In the genomic region with DNA sequence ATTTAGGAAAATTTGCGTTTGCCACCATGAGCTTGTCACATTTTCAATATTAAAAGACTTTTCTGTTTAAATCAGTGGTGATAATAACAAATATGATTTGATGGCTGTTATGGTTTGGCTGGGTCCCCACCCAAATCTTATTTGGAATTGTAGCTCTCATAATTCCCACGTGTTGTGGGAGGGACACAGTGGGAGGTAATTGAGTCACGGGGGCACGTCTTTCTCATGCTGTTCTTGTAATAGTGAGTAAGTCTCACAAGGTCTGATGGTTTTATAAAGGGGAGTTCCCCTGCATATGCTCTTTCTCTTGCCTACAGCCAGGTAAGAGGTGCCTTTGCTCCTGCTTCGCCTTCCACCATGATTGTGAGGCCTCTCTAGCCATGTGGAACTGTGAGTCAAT, we compare ENCODE assay signal across 27 cellular contexts.
"Had no signal": no experiment of that assay in that cellular context is flagged by ENCODE, and none has a peak within 500 bp of the region (broad histone marks: within the 10 kb centered on the region; RNA-seq: fewer than 3 reads in every experiment).

No MANE protein-coding gene starts in this region.

- H3K36me3 ChIP-seq: esophagus squamous epithelium, lower lobe of right lung, neutrophil, pancreas, right atrium auricular region, stomach, thyroid gland, vagina had no signal

- H3K27ac Mint-ChIP-seq: effector memory CD8-positive, alpha-beta T cell; immature natural killer cell; natural killer cell; progenitor cell of endocrine pancreas; stimulated activated effector memory CD8-positive, alpha-beta T cell treated with anti-CD3 and anti-CD28 coated beads, Interleukin-12 subunit alpha, Interleukin-12 subunit beta, amount 100 ng/mL, for 72 hours had no signal

- H3K36me3 Mint-ChIP-seq: immature natural killer cell; natural killer cell; stimulated activated effector memory CD8-positive, alpha-beta T cell treated with anti-CD3 and anti-CD28 coated beads, Interleukin-12 subunit alpha, Interleukin-12 subunit beta, amount 100 ng/mL, for 72 hours had no signal

- H3K27me3 Mint-ChIP-seq: effector memory CD8-positive, alpha-beta T cell; progenitor cell of endocrine pancreas had no signal

- H3K9me3 Mint-ChIP-seq: effector memory CD8-positive, alpha-beta T cell had no signal

- H3K27ac ChIP-seq: esophagus squamous epithelium, lower lobe of right lung, neutrophil, pancreas, right atrium auricular region, stomach, thyroid gland, vagina had no signal

- H3K4me2 ChIP-seq: smooth muscle cell had no signal

- H3K4me1 ChIP-seq: lower lobe of right lung, pancreas, right atrium auricular region, vagina had no signal

- H3K4me1 Mint-ChIP-seq: stimulated activated effector memory CD8-positive, alpha-beta T cell treated with anti-CD3 and anti-CD28 coated beads, Interleukin-12 subunit alpha, Interleukin-12 subunit beta, amount 100 ng/mL, for 72 hours had no signal

- H3K4me3 ChIP-seq: esophagus squamous epithelium, lower lobe of right lung, pancreas, right atrium auricular region, smooth muscle cell, stomach, thyroid gland, vagina had no signal

- H3K27me3 ChIP-seq: esophagus squamous epithelium, neutrophil, pancreas, right atrium auricular region, stomach, thyroid gland, vagina had no signal

- H3K4me3 Mint-ChIP-seq: effector memory CD8-positive, alpha-beta T cell; immature natural killer cell; natural killer cell; stimulated activated effector memory CD8-positive, alpha-beta T cell treated with anti-CD3 and anti-CD28 coated beads, Interleukin-12 subunit alpha, Interleukin-12 subunit beta, amount 100 ng/mL, for 72 hours had no signal

- DNase-seq: cortex of kidney; effector memory CD8-positive, alpha-beta T cell; erythroblast; esophagus squamous epithelium; foreskin melanocyte; glutamatergic neuron; hypothalamus; immature natural killer cell; islet precursor cell; kidney glomerular epithelial cell; left ventricle myocardium superior; lower lobe of right lung; natural killer cell; pancreas; stimulated activated CD4-positive, alpha-beta T cell treated with anti-CD3 and anti-CD28 coated beads, Interleukin-2, amount 100 ng/mL, for 24 hours; stimulated activated CD4-positive, alpha-beta T cell treated with anti-CD3 and anti-CD28 coated beads, Interleukin-4, amount 100 ng/mL, for 24 hours; stimulated activated naive CD4-positive, alpha-beta T cell treated with Interleukin-2 at 50 U/mL for 16 hours; stomach; thyroid gland; trophoblast cell had no signal

- ATAC-seq: effector memory CD8-positive, alpha-beta T cell; left ventricle myocardium superior; lower lobe of right lung; natural killer cell; pancreas; sciatic nerve; stimulated activated effector memory CD8-positive, alpha-beta T cell treated with anti-CD3 and anti-CD28 coated beads, Interleukin-12 subunit alpha, Interleukin-12 subunit beta, amount 100 ng/mL, for 72 hours had no signal
